14 cellular contexts compared by ENCODE assay signal in the genomic region with DNA sequence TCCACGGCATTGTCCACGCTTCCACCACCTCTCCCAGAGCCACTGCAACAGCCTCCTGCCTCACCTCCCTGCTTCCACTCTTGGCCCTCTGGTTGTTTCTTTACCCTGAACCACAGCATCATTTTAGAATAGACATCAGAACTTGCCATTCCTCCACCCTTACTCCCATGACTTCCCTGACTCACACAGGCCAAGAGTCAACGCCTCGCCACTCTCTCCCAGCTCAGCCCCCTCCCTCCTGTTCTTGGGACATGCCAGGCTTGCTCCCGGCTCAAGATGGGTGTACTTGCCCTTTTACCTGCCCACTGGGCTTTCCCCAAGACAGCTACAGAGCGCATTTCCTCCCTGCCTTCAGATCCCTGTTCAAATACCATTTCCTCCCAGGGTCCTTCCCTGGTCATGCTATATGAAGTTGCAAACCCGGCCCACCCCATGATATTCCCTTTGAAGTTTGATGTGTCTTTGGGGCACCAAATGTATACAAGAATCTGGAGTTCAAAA.
"Had no signal": no experiment of that assay in that cellular context is flagged by ENCODE, and none has a peak within 500 bp of the region (broad histone marks: within the 10 kb centered on the region; RNA-seq: fewer than 3 reads in every experiment).

No MANE protein-coding gene starts in this region.

- H3K36me3 ChIP-seq: neutrophil, right lobe of liver, SJSA1, uterus had no signal

- H3K27ac ChIP-seq: neutrophil, right lobe of liver, SJSA1, uterus had no signal

- H3K4me3 Mint-ChIP-seq: activated naive CD4-positive, alpha-beta T cell treated with anti-CD3 and anti-CD28 coated beads for 36 hours; activated T-helper 17 cell treated with anti-CD3 and anti-CD28 coated beads, Interleukin-2, amount 50 U/mL, for 72 hours had no signal

- H3K9me3 ChIP-seq: neutrophil, right lobe of liver, SJSA1, uterus had no signal

- H3K27ac Mint-ChIP-seq: activated naive CD4-positive, alpha-beta T cell treated with anti-CD3 and anti-CD28 coated beads for 36 hours; activated T-helper 17 cell treated with anti-CD3 and anti-CD28 coated beads, Interleukin-2, amount 50 U/mL, for 72 hours; progenitor cell of endocrine pancreas had no signal

- ATAC-seq: activated T-helper 17 cell treated with anti-CD3 and anti-CD28 coated beads, Interleukin-2, amount 50 U/mL, for 72 hours; esophagus mucosa; right lobe of liver; stimulated activated naive CD8-positive, alpha-beta T cell treated with anti-CD3 and anti-CD28 coated beads, Interleukin-15, Interleukin-2, amounts not matched to agents 100 U/mL and 50 U/mL, for 24 hours had no signal

- H3K4me3 ChIP-seq: right lobe of liver, SJSA1, uterus had no signal

- DNase-seq: activated naive CD4-positive, alpha-beta T cell treated with anti-CD3 and anti-CD28 coated beads for 36 hours; activated T-cell treated with anti-CD3 and anti-CD28 coated beads for 4 hours; cerebellar nuclear complex; mammary epithelial cell; stimulated activated CD4-positive, alpha-beta T cell treated with anti-CD3 and anti-CD28 coated beads, Interleukin-12 subunit alpha, Interleukin-12 subunit beta, amount 100 ng/mL, for 4 hours; stimulated activated naive CD8-positive, alpha-beta T cell treated with anti-CD3 and anti-CD28 coated beads, Interleukin-15, Interleukin-2, amounts not matched to agents 100 U/mL and 50 U/mL, for 24 hours; SW 1271 had no signal

- H3K4me1 ChIP-seq: uterus had no signal

- H3K4me1 Mint-ChIP-seq: activated T-helper 17 cell treated with anti-CD3 and anti-CD28 coated beads, Interleukin-2, amount 50 U/mL, for 72 hours had no signal

- H3K9me3 Mint-ChIP-seq: activated T-helper 17 cell treated with anti-CD3 and anti-CD28 coated beads, Interleukin-2, amount 50 U/mL, for 72 hours had no signal

- H3K27me3 ChIP-seq: neutrophil, right lobe of liver, SJSA1, uterus had no signal
